In genomic region chr17:73551756-73552155, GRCh38 we compare ENCODE assay signal across 9 cellular contexts.
A peak's percentile ranks its signal among the peaks of the same experiment; 100 is the strongest.
DNase-seq lines count a peak whose midpoint lies in the region; ATAC-seq lines count a peak whose summit lies in the region.
"Had no signal": no experiment of that assay in that cellular context is flagged by ENCODE, and none has a peak within 500 bp of the region (broad histone marks: within the 10 kb centered on the region; RNA-seq: fewer than 3 reads in every experiment).

No MANE protein-coding gene starts in this region.

- DNase-seq in activated gamma-delta T cell treated with Interleukin-2 at 50 U/mL for 16 hours: peak; percentile 8
- no peak for DNase-seq in activated gamma-delta T cell (lab: John Stamatoyannopoulos, UW)
- DNase-seq in T-cell: peak in 14 of 34 experiments; percentile 3 to 42 (median 14)
- no peak for DNase-seq in effector memory CD8-positive, alpha-beta T cell
- DNase-seq in amygdala (lab: John Stamatoyannopoulos, UW): no peak
- DNase-seq: NCI-H1930 had no signal

- POLR2A ChIA-PET in T-cell (lab: Charles Lee): no interaction called here

- H3K27me3 Mint-ChIP-seq in T-cell: no peaks in the 10 kb centered on the region
- H3K27me3 Mint-ChIP-seq in effector memory CD8-positive, alpha-beta T cell: peaks cover 24 to 65% of the 10 kb centered on the region in 2 donors
- H3K27me3 Mint-ChIP-seq in stimulated activated naive CD8-positive, alpha-beta T cell treated with anti-CD3 and anti-CD28 coated beads, Interleukin-15, Interleukin-2, amounts not matched to agents 100 ng/mL and 50 ng/mL, for 24 hours: no peaks in the 10 kb centered on the region

- H3K9me3 Mint-ChIP-seq in T-cell: peaks cover 0 to 6% (median 2%) of the 10 kb centered on the region in 3 donors
- no peaks in the 10 kb centered on the region for H3K9me3 Mint-ChIP-seq in effector memory CD8-positive, alpha-beta T cell
- no peaks in the 10 kb centered on the region for H3K9me3 Mint-ChIP-seq in stimulated activated naive CD8-positive, alpha-beta T cell treated with anti-CD3 and anti-CD28 coated beads, Interleukin-15, Interleukin-2, amounts not matched to agents 100 ng/mL and 50 ng/mL, for 24 hours

- H3K36me3 Mint-ChIP-seq in T-cell: no peaks in the 10 kb centered on the region
- H3K36me3 Mint-ChIP-seq in effector memory CD8-positive, alpha-beta T cell (ENCODE audit: insufficient read depth): no peaks in the 10 kb centered on the region
- no peaks in the 10 kb centered on the region for H3K36me3 Mint-ChIP-seq in stimulated activated naive CD8-positive, alpha-beta T cell treated with anti-CD3 and anti-CD28 coated beads, Interleukin-15, Interleukin-2, amounts not matched to agents 100 ng/mL and 50 ng/mL, for 24 hours (ENCODE audit: low read depth)

- ATAC-seq in T-cell (replicated peaks in 1 of 4) (peak in 3 of 4 experiments; percentile 39 to 66 (median 46)), HG03520 (IDR thresholded peaks at IDR 0.05; ENCODE audit: unreplicated experiment) (no peak), GM18519 (IDR thresholded peaks at IDR 0.05; ENCODE audit: low FRiP score, unreplicated experiment) (no peak)
- ATAC-seq in effector memory CD8-positive, alpha-beta T cell (replicated peaks): no peak

- peaks cover 22 to 36% (median 25%) of the 10 kb centered on the region in 3 donors for H3K4me1 Mint-ChIP-seq in T-cell
- H3K4me1 Mint-ChIP-seq in effector memory CD8-positive, alpha-beta T cell (ENCODE audit: low read depth in 2 of 2): peaks cover 6% of the 10 kb centered on the region in 2 donors
- peaks cover 18% of the 10 kb centered on the region for H3K4me1 Mint-ChIP-seq in stimulated activated naive CD8-positive, alpha-beta T cell treated with anti-CD3 and anti-CD28 coated beads, Interleukin-15, Interleukin-2, amounts not matched to agents 100 ng/mL and 50 ng/mL, for 24 hours (ENCODE audit: low read depth)

- peak overlapping the region; percentile 74 to 80 (median 76) for H3K4me3 Mint-ChIP-seq in T-cell
- H3K4me3 Mint-ChIP-seq in effector memory CD8-positive, alpha-beta T cell: peak overlapping the region; percentile 1 to 55
- H3K4me3 Mint-ChIP-seq in stimulated activated naive CD8-positive, alpha-beta T cell treated with anti-CD3 and anti-CD28 coated beads, Interleukin-15, Interleukin-2, amounts not matched to agents 100 ng/mL and 50 ng/mL, for 24 hours: peak overlapping the region; percentile 81

- CTCF ChIA-PET in T-cell (lab: Charles Lee): no interaction called here

- H3K27ac Mint-ChIP-seq in T-cell: peak overlapping the region in 1 of 2 donors; percentile 66
- H3K27ac Mint-ChIP-seq in effector memory CD8-positive, alpha-beta T cell: peak overlapping the region in 1 of 2 donors; percentile 79
- H3K27ac Mint-ChIP-seq in stimulated activated naive CD8-positive, alpha-beta T cell treated with anti-CD3 and anti-CD28 coated beads, Interleukin-15, Interleukin-2, amounts not matched to agents 100 ng/mL and 50 ng/mL, for 24 hours: no peak overlapping the region

Comparison
In these comparisons a context has a peak if more than half of its experiments do, and no peak if none do; other contexts are left out.
1. ATAC-seq: peak in T-cell (3 of 4); none in effector memory CD8-positive, alpha-beta T cell (single experiment), HG03520 (single experiment) and GM18519 (single experiment).
2. H3K4me3 Mint-ChIP-seq: peak in every context shown above with its lines; median percentile 81 in stimulated activated naive CD8-positive, alpha-beta T cell treated with anti-CD3 and anti-CD28 coated beads, Interleukin-15, Interleukin-2, amounts not matched to agents 100 ng/mL and 50 ng/mL, for 24 hours; 76 in T-cell; 28 in effector memory CD8-positive, alpha-beta T cell.